Comparison of ENCODE assay signal across 11 cellular contexts in the genomic region with DNA sequence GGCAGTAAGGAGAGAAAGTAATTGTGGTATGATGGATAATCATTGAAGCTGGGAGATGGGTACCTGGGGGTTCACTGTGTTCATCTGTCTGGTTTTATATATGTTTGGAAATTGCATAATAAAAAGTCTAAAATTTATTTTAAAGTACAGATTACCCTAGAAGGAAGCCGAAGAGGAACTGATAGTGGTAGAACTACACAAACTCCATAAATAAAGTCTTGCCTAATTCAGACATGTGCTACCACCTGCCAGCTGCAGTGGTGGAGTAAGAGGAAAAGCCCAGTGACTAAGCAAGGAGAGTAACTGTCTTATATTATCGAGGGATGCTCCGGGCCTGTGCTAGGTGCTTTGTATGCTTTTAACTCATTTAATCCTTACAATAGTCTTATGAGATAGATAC. TPM values are rescaled to one million over a fixed set of nuclear protein-coding genes. Genes with fewer than 3 reads are reported as not detected.
A peak's percentile ranks its signal among the peaks of the same experiment; 100 is the strongest.
DNase-seq lines count a peak whose midpoint lies in the region; ATAC-seq, FAIRE-seq and TF ChIP-seq lines count a peak whose summit lies in the region.
"Had no signal": no experiment of that assay in that cellular context is flagged by ENCODE, and none has a peak within 500 bp of the region (broad histone marks: within the 10 kb centered on the region; RNA-seq: fewer than 3 reads in every experiment).

No MANE protein-coding gene starts in this region.

- peaks cover 7 to 13% of the 10 kb centered on the region in 2 experiments; a peak in 3 of 5 replicates for H3K4me1 ChIP-seq in K562 (replicated peaks in 1 of 2; ENCODE audit: control insufficient read depth in 2 of 2, insufficient read depth in 2 of 2, low read length in 2 of 2)

- in situ Hi-C loops in K562 (cut with MboI) = no loop called here

- TF ChIP-seq EP300 in K562 (IDR thresholded peaks at IDR 0.05; ENCODE audit: low read length) = no peak

- H4K20me1 ChIP-seq in K562 (replicated peaks; ENCODE audit: control insufficient read depth, insufficient read depth, low read length) = no peaks in the 10 kb centered on the region

- H3K9me1 ChIP-seq in K562 (ENCODE audit: control insufficient read depth, insufficient read depth, low read length) = no peaks in the 10 kb centered on the region

- H3K9me3 Mint-ChIP-seq in activated naive CD8-positive, alpha-beta T cell treated with anti-CD3 and anti-CD28 coated beads for 36 hours = no peaks in the 10 kb centered on the region

- H3K27ac ChIP-seq in K562 (ENCODE audit: extremely low read depth, low read depth, low read length) = no peak overlapping the region
- H3K27ac ChIP-seq: dorsolateral prefrontal cortex, Peyer's patch had no signal

- H3K9ac ChIP-seq in K562 (ENCODE audit: insufficient read depth in 1 of 2, low read depth in 2 of 2, low read length in 2 of 2) = no peak overlapping the region

- ATAC-seq in GM18498 (IDR thresholded peaks at IDR 0.05; ENCODE audit: unreplicated experiment) = peak; percentile 60
- ATAC-seq in GM21576 (IDR thresholded peaks at IDR 0.05; ENCODE audit: unreplicated experiment) = peak; percentile 72
- peak; percentile 65 for ATAC-seq in HG03442 (IDR thresholded peaks at IDR 0.05; ENCODE audit: unreplicated experiment)
- no peak for ATAC-seq in K562

- no peak overlapping the region for H3K4me3 Mint-ChIP-seq in activated naive CD8-positive, alpha-beta T cell treated with anti-CD3 and anti-CD28 coated beads for 36 hours

- 24% methylated on average over 3 of the region's 3 CpGs for WGBS in K562 (ENCODE audit: insufficient coverage, low coverage, missing lambda C conversion rate)

- H3K36me3 ChIP-seq in K562 (ENCODE audit: control insufficient read depth, insufficient read depth, low read length) = no peaks in the 10 kb centered on the region
- H3K36me3 ChIP-seq: Peyer's patch had no signal

- no peak overlapping the region for H3K4me3 ChIP-seq in K562
- H3K4me3 ChIP-seq: dorsolateral prefrontal cortex, Peyer's patch had no signal

- no peak for TF ChIP-seq POLR2A in K562 (conservative IDR thresholded peaks at IDR 0.05)

- H3K4me1 Mint-ChIP-seq in activated naive CD8-positive, alpha-beta T cell treated with anti-CD3 and anti-CD28 coated beads for 36 hours = peaks cover 11% of the 10 kb centered on the region

- no peaks in the 10 kb centered on the region for H3K9me3 ChIP-seq in K562 (replicated peaks; ENCODE audit: control insufficient read depth, insufficient read depth, low read depth, low read length)
- H3K9me3 ChIP-seq: Peyer's patch had no signal

- POLR2A ChIA-PET in K562 (lab: Yijun Ruan, JAX) = interaction anchor here (0.9 to 1.4 kb wide), 2 partner anchors 43 to 79 kb away, joined by 3 to 4 read pairs; no protein-coding TSS in a partner anchor

- no peaks in the 10 kb centered on the region for H3K27me3 ChIP-seq in K562 (ENCODE audit: control insufficient read depth in 2 of 2, insufficient read depth in 2 of 2, low read length in 2 of 2)
- H3K27me3 ChIP-seq: dorsolateral prefrontal cortex, Peyer's patch had no signal

- no TSS peak for BruUV-seq in K562 (replicated peaks; lab: Mats Ljungman, UMichigan)

- no peak for FAIRE-seq in K562 (lab: Jason Lieb, UNC)

- CTCF ChIA-PET in K562 (lab: Yijun Ruan, JAX; ENCODE audit: low intra/inter-chr PET ratio) = no interaction called here

- no peaks in the 10 kb centered on the region for H3K27me3 Mint-ChIP-seq in activated naive CD8-positive, alpha-beta T cell treated with anti-CD3 and anti-CD28 coated beads for 36 hours

- TF ChIP-seq CTCF in K562 (IDR thresholded peaks at IDR 0.05 in 2 of 3, conservative IDR thresholded peaks at IDR 0.05 in 1 of 3; ENCODE audit: insufficient read depth in 2 of 3, low read depth in 1 of 3, low read length in 3 of 3) = no peak

- H3K27ac Mint-ChIP-seq in activated naive CD8-positive, alpha-beta T cell treated with anti-CD3 and anti-CD28 coated beads for 36 hours = no peak overlapping the region

- intact Hi-C loops in K562 (cut with micrococcal nuclease) = no loop called here

- no peaks in the 10 kb centered on the region for H3K36me3 Mint-ChIP-seq in activated naive CD8-positive, alpha-beta T cell treated with anti-CD3 and anti-CD28 coated beads for 36 hours

- DNase-seq in K562 (ENCODE audit: extremely low read depth in 1 of 4, low spot score in 3 of 4) (peak in 1 of 4 experiments; percentile 29), T-helper 2 cell (no peak), A172 (ENCODE audit: low spot score) (no peak), NCI-H2029 treated with DMSO at 0.1 percent for 48 hours (lab: John Stamatoyannopoulos, UW) (no peak)
- DNase-seq in activated naive CD8-positive, alpha-beta T cell treated with anti-CD3 and anti-CD28 coated beads for 36 hours = no peak
- DNase-seq: EL, Peyer's patch had no signal

- no peak overlapping the region for H3K4me2 ChIP-seq in K562 (ENCODE audit: insufficient read depth, low read length)

- no peaks in the 10 kb centered on the region for H3K79me2 ChIP-seq in K562 (ENCODE audit: control insufficient read depth, insufficient read depth, low read length)

- peak overlapping the region; percentile 47; the same call in 1 of the 2 replicates for H2AFZ ChIP-seq in K562 (ENCODE audit: low read depth, low read length)

- no peak for TF ChIP-seq RAD21 in K562 (CRISPR knock-in tag; conservative IDR thresholded peaks at IDR 0.05 in 1 of 2, IDR thresholded peaks at IDR 0.05 in 1 of 2)

TF ChIP-seq in K562, 482 proteins besides CTCF, POLR2A, EP300 and RAD21 (continues in another document):
- TF ChIP-seq, protein P1, sequence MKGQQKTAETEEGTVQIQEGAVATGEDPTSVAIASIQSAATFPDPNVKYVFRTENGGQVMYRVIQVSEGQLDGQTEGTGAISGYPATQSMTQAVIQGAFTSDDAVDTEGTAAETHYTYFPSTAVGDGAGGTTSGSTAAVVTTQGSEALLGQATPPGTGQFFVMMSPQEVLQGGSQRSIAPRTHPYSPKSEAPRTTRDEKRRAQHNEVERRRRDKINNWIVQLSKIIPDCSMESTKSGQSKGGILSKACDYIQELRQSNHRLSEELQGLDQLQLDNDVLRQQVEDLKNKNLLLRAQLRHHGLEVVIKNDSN (CRISPR knock-in tag; IDR thresholded peaks at IDR 0.05) = no peak
- TF ChIP-seq, protein P2, sequence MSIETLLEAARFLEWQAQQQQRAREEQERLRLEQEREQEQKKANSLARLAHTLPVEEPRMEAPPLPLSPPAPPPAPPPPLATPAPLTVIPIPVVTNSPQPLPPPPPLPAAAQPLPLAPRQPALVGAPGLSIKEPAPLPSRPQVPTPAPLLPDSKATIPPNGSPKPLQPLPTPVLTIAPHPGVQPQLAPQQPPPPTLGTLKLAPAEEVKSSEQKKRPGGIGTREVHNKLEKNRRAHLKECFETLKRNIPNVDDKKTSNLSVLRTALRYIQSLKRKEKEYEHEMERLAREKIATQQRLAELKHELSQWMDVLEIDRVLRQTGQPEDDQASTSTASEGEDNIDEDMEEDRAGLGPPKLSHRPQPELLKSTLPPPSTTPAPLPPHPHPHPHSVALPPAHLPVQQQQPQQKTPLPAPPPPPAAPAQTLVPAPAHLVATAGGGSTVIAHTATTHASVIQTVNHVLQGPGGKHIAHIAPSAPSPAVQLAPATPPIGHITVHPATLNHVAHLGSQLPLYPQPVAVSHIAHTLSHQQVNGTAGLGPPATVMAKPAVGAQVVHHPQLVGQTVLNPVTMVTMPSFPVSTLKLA (conservative IDR thresholded peaks at IDR 0.05) = 0 out of 4 replicates have a peak, but pooled peaks of 1 of the 2 experiments have one; percentile 14
- TF ChIP-seq L3MBTL2 (IDR thresholded peaks at IDR 0.05) (0 out of 2 replicates have a peak, but pooled peaks have one; percentile 15), ZNF586 (CRISPR knock-in tag; conservative IDR thresholded peaks at IDR 0.05) (no peak), JUNB (CRISPR knock-in tag; conservative IDR thresholded peaks at IDR 0.05) (no peak)

RNA-seq across cellular contexts. Expression of a gene that starts 56.6 kb away (rescaled TPM):
- 223 and 1,039 TPM in 2 replicates for total RNA-seq in K562 (2011; cell fraction: chromatin; rRNA removed; ENCODE audit: low replicate concordance)
- total RNA-seq in K562 (2011; cell fraction: nucleolus; rRNA removed) = 91.7 and 116 TPM in 2 replicates
- total RNA-seq in K562 (2011; cell fraction: nucleoplasm; rRNA removed) = 330 and 565 TPM in 2 replicates
- total RNA-seq in K562 (2014; rRNA removed) (668 and 711 TPM in 2 replicates), K562 (2014; rRNA removed; fragmentation: Illumina TruSeq; extraction: Trizol) (445 and 505 TPM in 2 replicates), K562 (2015; rRNA removed; fragmentation: Illumina TruSeq; extraction: Trizol) (643 and 670 TPM in 2 replicates), K562 (2021) (482 and 577 TPM in 2 replicates)
- polyA plus RNA-seq in K562 (2011; rRNA removed) (268 and 377 TPM in 2 replicates), K562 (2014; fragmentation: Illumina TruSeq; extraction: Trizol) (629 and 777 TPM in 2 replicates), K562 (2014; fragmentation: Nextera tagmentation; extraction: Ambion mirVana) (100 to 1,000 TPM; 159 to 174 TPM), K562 (2014; rRNA removed) (519 and 621 TPM in 2 replicates)
- polyA plus RNA-seq in K562 (2011; cell fraction: cytosol; rRNA removed) = 76.3 and 102 TPM in 2 replicates
- polyA plus RNA-seq in K562 (2011; cell fraction: nucleus; rRNA removed) = 225 and 265 TPM in 2 replicates
- 288 and 679 TPM in 2 replicates for polyA plus RNA-seq in K562 (2012)
- polyA minus RNA-seq in K562 (2011; rRNA and poly(A)+ RNA removed) = 545 and 750 TPM in 2 replicates
- 202 and 313 TPM in 2 replicates for polyA minus RNA-seq in K562 (2011; cell fraction: cytosol; rRNA and poly(A)+ RNA removed)
- 148 and 261 TPM in 2 replicates for polyA minus RNA-seq in K562 (2011; cell fraction: nucleus; rRNA and poly(A)+ RNA removed)
- total RNA-seq in activated naive CD8-positive, alpha-beta T cell treated with anti-CD3 and anti-CD28 coated beads for 36 hours = 100 to 1,000 TPM; 639 to 651 TPM
- total RNA-seq in A172 (2014; rRNA removed; shearing (Covaris generic)) = 520 and 628 TPM in 2 replicates
